8 cellular contexts compared by ENCODE assay signal in the genomic region with DNA sequence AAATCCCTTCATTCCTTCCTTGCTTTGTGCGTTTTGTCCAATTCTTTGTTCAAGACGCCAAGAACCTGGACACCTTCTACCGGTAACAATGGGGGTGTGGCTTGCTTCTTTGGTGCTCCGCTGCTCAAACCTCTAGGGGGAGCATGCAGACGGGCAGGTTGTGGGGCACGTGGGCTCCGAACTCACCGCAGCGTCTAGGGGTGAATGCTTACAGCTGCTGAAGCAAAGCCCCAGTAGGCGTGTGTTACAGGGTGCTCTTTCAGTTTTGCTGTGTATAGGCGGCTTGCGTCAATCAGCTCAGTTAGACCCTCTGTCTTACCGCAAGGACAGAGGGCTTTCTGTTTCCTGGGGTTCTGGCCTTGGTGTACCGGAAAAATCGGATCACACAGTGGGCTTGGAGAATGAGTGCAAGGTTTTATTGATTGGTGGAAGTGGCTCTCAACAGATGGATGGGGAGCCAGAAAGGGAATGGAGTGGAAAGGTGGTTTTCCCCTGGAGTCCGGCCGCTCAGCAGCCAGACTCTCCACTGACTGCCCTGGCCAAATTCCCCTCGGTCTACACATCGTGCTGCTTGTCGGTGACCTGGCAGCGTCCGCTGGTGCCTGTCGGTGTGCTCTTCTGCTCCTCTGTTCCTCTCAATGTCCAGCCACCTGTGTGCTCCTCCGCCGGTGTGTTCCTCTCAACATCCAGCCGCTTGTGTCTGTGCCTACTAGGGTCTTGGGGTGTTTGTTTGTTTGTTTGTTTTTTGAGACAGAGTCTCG. TPM values are rescaled to one million over a fixed set of nuclear protein-coding genes. Genes with fewer than 3 reads are reported as not detected.
DNase-seq lines count a peak whose midpoint lies in the region; ATAC-seq and TF ChIP-seq lines count a peak whose summit lies in the region.

No MANE protein-coding gene starts in this region.

- H3K27ac ChIP-seq in esophagus muscularis mucosa (replicated peaks in 1 of 4) = no peak overlapping the region

- no peaks in the 10 kb centered on the region for H3K27me3 ChIP-seq in esophagus muscularis mucosa

- H3K9me3 ChIP-seq in esophagus muscularis mucosa = no peaks in the 10 kb centered on the region

- 85% methylated on average over 22 of the region's 27 CpGs for WGBS in esophagus muscularis mucosa

- H3K4me3 ChIP-seq in esophagus muscularis mucosa = peak overlapping the region; percentile 70 to 83 (median 76)

- TF ChIP-seq EP300 in esophagus muscularis mucosa (IDR thresholded peaks at IDR 0.05) = no peak

- H3K4me1 ChIP-seq in esophagus muscularis mucosa = peaks cover 15 to 38% (median 35%) of the 10 kb centered on the region in 4 donors

- ATAC-seq in HG03025 (IDR thresholded peaks at IDR 0.05; ENCODE audit: low FRiP score, unreplicated experiment) (peak; percentile 87), sciatic nerve (peak; percentile 33)

- peak in 1 of 3 experiments; percentile 22 for TF ChIP-seq CTCF in esophagus muscularis mucosa (IDR thresholded peaks at IDR 0.05)

- peak; percentile 40 for DNase-seq in NCI-H345 (lab: John Stamatoyannopoulos, UW)
- no peak for DNase-seq in NCI-H345 treated with DMSO at 0.1 percent for 48 hours (lab: John Stamatoyannopoulos, UW; ENCODE audit: unreplicated experiment)
- peak; percentile 33 for DNase-seq in NCI-H460 (ENCODE audit: extremely low read depth, low read depth)
- peak; percentile 83 for DNase-seq in activated CD8-positive, alpha-beta memory T cell treated with anti-CD3 and anti-CD28 coated beads for 24 hours
- DNase-seq in esophagus muscularis mucosa (ENCODE audit: extremely low spot score) = no peak
- DNase-seq in sciatic nerve (ENCODE audit: low spot score) = no peak
- no peak for DNase-seq in mesenteric fat pad (ENCODE audit: low spot score)

- no peak for TF ChIP-seq POLR2A in esophagus muscularis mucosa (IDR thresholded peaks at IDR 0.05; ENCODE audit: low read depth)

- no peaks in the 10 kb centered on the region for H3K36me3 ChIP-seq in esophagus muscularis mucosa

- intact Hi-C loops in esophagus muscularis mucosa (cut with DNase I) = no loop called here
- intact Hi-C loops in sciatic nerve (cut with DNase I) = no loop called here

RNA-seq across cellular contexts. Expression of a gene that starts 1.2 kb away (rescaled TPM):
- 12.5 and 13.7 TPM in 2 replicates for total RNA-seq in NCI-H460 (2014; rRNA removed; shearing (Covaris generic))
- polyA plus RNA-seq in NCI-H460 (2014; cell fraction: nucleus; rRNA removed) = 17.5 and 23.6 TPM in 2 replicates
- total RNA-seq in esophagus muscularis mucosa (1 to 10 TPM; 2.0 to 2.9 (median 2.2) TPM), sciatic nerve (4.7 TPM), mesenteric fat pad (3.4 TPM)

RNA-seq across cellular contexts. Expression of a gene that starts 1.3 kb away (rescaled TPM):
- total RNA-seq in NCI-H460 (2014; rRNA removed; shearing (Covaris generic)) = 0.10 and 0.17 TPM in 2 replicates
- polyA plus RNA-seq in NCI-H460 (2014; cell fraction: nucleus; rRNA removed) = not detected in 2 replicates
- under 1 TPM in 1 of 4 donors, not detected in 3; 0.23 TPM for total RNA-seq in esophagus muscularis mucosa
- not detected for total RNA-seq in sciatic nerve
- total RNA-seq in mesenteric fat pad = not detected

RNA-seq across cellular contexts. Expression of a gene that starts 40.7 kb away (rescaled TPM):
- 10.7 and 14.7 TPM in 2 replicates for total RNA-seq in NCI-H460 (2014; rRNA removed; shearing (Covaris generic))
- 9.4 and 12.3 TPM in 2 replicates for polyA plus RNA-seq in NCI-H460 (2014; cell fraction: nucleus; rRNA removed)
- 10 to 100 TPM; 11.7 to 15.7 (median 14.7) TPM for total RNA-seq in esophagus muscularis mucosa
- total RNA-seq in sciatic nerve = 19.9 TPM
- 12.7 TPM for total RNA-seq in mesenteric fat pad

RNA-seq across cellular contexts. Expression of a gene that starts 44.6 kb away (rescaled TPM):
- total RNA-seq in NCI-H460 (2014; rRNA removed; shearing (Covaris generic)) = 0.26 and 0.67 TPM in 2 replicates
- polyA plus RNA-seq in NCI-H460 (2014; cell fraction: nucleus; rRNA removed) = 0.78 and 2.3 TPM in 2 replicates
- total RNA-seq in esophagus muscularis mucosa (1 to 10 TPM; 2.7 to 4.5 (median 4.3) TPM), sciatic nerve (2.3 TPM), mesenteric fat pad (3.7 TPM)

RNA-seq across cellular contexts. Expression of a gene that starts 49.1 kb away (rescaled TPM):
- total RNA-seq in NCI-H460 (2014; rRNA removed; shearing (Covaris generic)) = 14.7 and 17.6 TPM in 2 replicates
- not detected in 2 replicates for polyA plus RNA-seq in NCI-H460 (2014; cell fraction: nucleus; rRNA removed)
- total RNA-seq in esophagus muscularis mucosa (10 to 100 TPM; 19.1 to 93.6 (median 63.7) TPM), sciatic nerve (6.3 TPM), mesenteric fat pad (9.8 TPM)

Comparison
In these comparisons a context has a peak if more than half of its experiments do, and no peak if none do; other contexts are left out.
1. DNase-seq: peak in NCI-H345 (single experiment), NCI-H460 (single experiment) and activated CD8-positive, alpha-beta memory T cell treated with anti-CD3 and anti-CD28 coated beads for 24 hours (single experiment); none in NCI-H345 treated with DMSO at 0.1 percent for 48 hours (single experiment), esophagus muscularis mucosa (single experiment), sciatic nerve (single experiment) and mesenteric fat pad (single experiment).